Comparison of ENCODE assay signal across 17 cellular contexts in the genomic region with DNA sequence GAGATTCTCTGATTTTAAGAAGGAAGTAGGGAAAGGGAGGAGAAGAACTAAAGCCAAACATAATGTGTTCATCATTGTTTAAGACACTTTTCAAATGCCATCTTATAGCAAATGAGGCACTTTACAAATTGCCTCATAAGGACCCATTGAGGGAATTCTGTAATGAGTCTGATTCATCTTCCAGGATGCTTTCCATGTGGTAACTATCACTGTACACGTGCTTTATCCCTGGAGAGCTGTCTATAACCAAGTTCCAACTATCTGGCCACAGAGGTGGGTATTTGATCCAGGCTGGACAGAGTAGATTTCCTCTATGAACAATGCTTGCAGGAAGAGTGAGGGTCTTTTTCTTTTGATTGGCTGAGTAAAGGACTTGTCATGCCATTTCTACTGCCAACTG.
DNase-seq lines count a peak whose midpoint lies in the region; ATAC-seq and TF ChIP-seq lines count a peak whose summit lies in the region.
"Had no signal": no experiment of that assay in that cellular context is flagged by ENCODE, and none has a peak within 500 bp of the region (broad histone marks: within the 10 kb centered on the region; RNA-seq: fewer than 3 reads in every experiment).

No MANE protein-coding gene starts in this region.

- H3K4me3 ChIP-seq in GM23338 (no peak overlapping the region), fibroblast of mammary gland (ENCODE audit: control insufficient read depth, low read depth, low read length) (no peak overlapping the region), body of pancreas (no peak overlapping the region), heart left ventricle (no peak overlapping the region)
- H3K4me3 ChIP-seq: BLaER1 treated with 17β-estradiol and CSF1 and Interleukin-3, amounts not matched to agents 10 nM and 100 nM; GM12878 had no signal

- H3K9me2 ChIP-seq in GM23338 (ENCODE audit: insufficient read depth) = 0 out of 2 replicates have a peak, but pooled peaks cover 7% of the 10 kb centered on the region

- TF ChIP-seq POLR2A in body of pancreas (IDR thresholded peaks at IDR 0.05) = no peak
- TF ChIP-seq POLR2A in heart left ventricle (IDR thresholded peaks at IDR 0.05) = no peak

- no peaks in the 10 kb centered on the region for H3F3A ChIP-seq in GM23338 (replicated peaks; ENCODE audit: low read depth)

- H3K79me2 ChIP-seq in GM23338 (replicated peaks; ENCODE audit: insufficient read depth) = no peaks in the 10 kb centered on the region

- no peaks in the 10 kb centered on the region for H3K9me3 ChIP-seq in body of pancreas
- H3K9me3 ChIP-seq in heart left ventricle = no peaks in the 10 kb centered on the region
- H3K9me3 ChIP-seq: BLaER1 treated with 17β-estradiol and CSF1 and Interleukin-3, amounts not matched to agents 10 nM and 100 nM had no signal

- H3K4me2 ChIP-seq in GM23338 = no peak overlapping the region
- H3K4me2 ChIP-seq: BLaER1 treated with 17β-estradiol and CSF1 and Interleukin-3, amounts not matched to agents 10 nM and 100 nM had no signal

- H3K27me3 ChIP-seq in GM23338 (ENCODE audit: insufficient read depth) (no peaks in the 10 kb centered on the region), body of pancreas (no peaks in the 10 kb centered on the region), heart left ventricle (no peaks in the 10 kb centered on the region)
- H3K27me3 ChIP-seq: BLaER1 treated with 17β-estradiol and CSF1 and Interleukin-3, amounts not matched to agents 10 nM and 100 nM had no signal

- no peak for TF ChIP-seq CTCF in GM23338 (conservative IDR thresholded peaks at IDR 0.05; ENCODE audit: low read depth in 2 of 2)
- TF ChIP-seq CTCF in fibroblast of mammary gland (conservative IDR thresholded peaks at IDR 0.05; ENCODE audit: control insufficient read depth, insufficient read depth, low read depth, low read length) = no peak
- no peak for TF ChIP-seq CTCF in body of pancreas (IDR thresholded peaks at IDR 0.05)
- no peak for TF ChIP-seq CTCF in heart left ventricle (IDR thresholded peaks at IDR 0.05)
- no peak for TF ChIP-seq CTCF in WTC11 (IDR thresholded peaks at IDR 0.05)

- no peak overlapping the region for H3K27ac Mint-ChIP-seq in GM23338
- H3K27ac Mint-ChIP-seq in WTC11 = no peak overlapping the region
- H3K27ac Mint-ChIP-seq: B cell; CD8-positive, alpha-beta T cell; IgD-negative memory B cell had no signal

- H3K36me3 ChIP-seq in GM23338 (ENCODE audit: insufficient read depth) = no peaks in the 10 kb centered on the region
- H3K36me3 ChIP-seq in body of pancreas (replicated peaks in 1 of 2; ENCODE audit: insufficient read depth in 1 of 2, low read depth in 2 of 2) = no peaks in the 10 kb centered on the region
- no peaks in the 10 kb centered on the region for H3K36me3 ChIP-seq in heart left ventricle
- H3K36me3 ChIP-seq: BLaER1 treated with 17β-estradiol and CSF1 and Interleukin-3, amounts not matched to agents 10 nM and 100 nM had no signal

- DNase-seq in GM04504 (ENCODE audit: low read depth) (peak; percentile 2), GM23338 (ENCODE audit: low spot score) (no peak), fibroblast of mammary gland (ENCODE audit: low read depth) (peak; percentile 57), sciatic nerve (ENCODE audit: low spot score) (no peak), body of pancreas (no peak), heart left ventricle (no peak), WTC11 (ENCODE audit: low spot score) (no peak)
- no peak for DNase-seq in stimulated activated naive CD4-positive, alpha-beta T cell treated with Interleukin-2 at 50 U/mL for 16 hours (lab: John Stamatoyannopoulos, UW)
- DNase-seq: Calu3; CD8-positive, alpha-beta T cell; DMS79 treated with DMSO at 0.1 percent for 48 hours; GF-D8; HCEC 1CT had no signal

- H3K9me3 Mint-ChIP-seq in GM23338 (no peaks in the 10 kb centered on the region), WTC11 (no peaks in the 10 kb centered on the region)
- H3K9me3 Mint-ChIP-seq: CD8-positive, alpha-beta T cell; IgD-negative memory B cell had no signal

- no peak overlapping the region for H3K27ac ChIP-seq in GM23338 (ENCODE audit: low read depth)
- no peak overlapping the region for H3K27ac ChIP-seq in body of pancreas
- H3K27ac ChIP-seq in heart left ventricle = no peak overlapping the region
- H3K27ac ChIP-seq: BLaER1 treated with 17β-estradiol and CSF1 and Interleukin-3, amounts not matched to agents 10 nM and 100 nM had no signal

- no peaks in the 10 kb centered on the region for H4K20me1 ChIP-seq in GM23338 (replicated peaks; ENCODE audit: insufficient read depth)
- H4K20me1 ChIP-seq: BLaER1 treated with 17β-estradiol and CSF1 and Interleukin-3, amounts not matched to agents 10 nM and 100 nM had no signal

- H3K36me3 Mint-ChIP-seq in GM23338 (ENCODE audit: low read depth) (no peaks in the 10 kb centered on the region), WTC11 (no peaks in the 10 kb centered on the region)
- H3K36me3 Mint-ChIP-seq: CD8-positive, alpha-beta T cell; IgD-negative memory B cell had no signal

- H2AFZ ChIP-seq in GM23338 = peak overlapping the region; percentile 7; the same call in 1 of the 2 replicates

- ATAC-seq in GM23338 (no peak), sciatic nerve (peak; percentile 89), body of pancreas (no peak), heart left ventricle (no peak), WTC11 (no peak)
- ATAC-seq: CD8-positive, alpha-beta T cell; GM12878 had no signal

- CTCF ChIA-PET in WTC11 (lab: Charles Lee) = no interaction called here

- intact Hi-C loops in sciatic nerve (cut with DNase I) = no loop called here
- intact Hi-C loops in body of pancreas (cut with DNase I) = no loop called here
- intact Hi-C loops in heart left ventricle (cut with DNase I) = no loop called here

- H3K4me3 Mint-ChIP-seq in GM23338 = no peak overlapping the region
- H3K4me3 Mint-ChIP-seq in WTC11 = no peak overlapping the region
- H3K4me3 Mint-ChIP-seq: B cell; CD8-positive, alpha-beta T cell; IgD-negative memory B cell had no signal

- WGBS in body of pancreas, 2 donors = 29 to 48% methylated on average over 1 of the region's 1 CpG
- WGBS in heart left ventricle, 4 donors = 47 to 60% (median 58%) methylated on average over 1 of the region's 1 CpG

- peaks cover 6% of the 10 kb centered on the region; the same call in 1 of the 2 replicates for H3K4me1 ChIP-seq in GM23338 (ENCODE audit: insufficient read depth)
- no peaks in the 10 kb centered on the region for H3K4me1 ChIP-seq in body of pancreas
- H3K4me1 ChIP-seq in heart left ventricle = no peaks in the 10 kb centered on the region

- H3K4me1 Mint-ChIP-seq in GM23338 (peaks cover 13% of the 10 kb centered on the region), WTC11 (peaks cover 14% of the 10 kb centered on the region)
- H3K4me1 Mint-ChIP-seq: B cell, IgD-negative memory B cell had no signal

- POLR2A ChIA-PET in WTC11 (lab: Charles Lee) = no interaction called here

- H3K27me3 Mint-ChIP-seq in GM23338 (ENCODE audit: insufficient read depth, low read depth, poor library complexity) (no peaks in the 10 kb centered on the region), WTC11 (ENCODE audit: low read depth) (no peaks in the 10 kb centered on the region)

TF ChIP-seq in GM23338, 12 proteins besides CTCF, POLR2A, EP300 and RAD21:
- no peak for TF ChIP-seq EZH2 (IDR thresholded peaks at IDR 0.05; ENCODE audit: low read depth, unreplicated experiment)
- TF ChIP-seq STAT1 (IDR thresholded peaks at IDR 0.05; ENCODE audit: unreplicated experiment) = no peak
- no peak for TF ChIP-seq ZNF114 (CRISPR knock-in tag; IDR thresholded peaks at IDR 0.05)
- no peak for TF ChIP-seq POLR2AphosphoS5 (IDR thresholded peaks at IDR 0.05; ENCODE audit: low read depth)
- no peak for TF ChIP-seq NANOG (IDR thresholded peaks at IDR 0.05; ENCODE audit: borderline replicate concordance)
- TF ChIP-seq JUNB (IDR thresholded peaks at IDR 0.05; ENCODE audit: unreplicated experiment) = no peak
- no peak for TF ChIP-seq ZNF331 (CRISPR knock-in tag; IDR thresholded peaks at IDR 0.05; ENCODE audit: low read depth)

TF ChIP-seq in WTC11, 78 proteins besides CTCF, POLR2A, EP300 and RAD21:
- no peak for TF ChIP-seq OVOL2 (CRISPR knock-in tag; IDR thresholded peaks at IDR 0.05; ENCODE audit: borderline replicate concordance)
- no peak for TF ChIP-seq RORB (CRISPR knock-in tag; IDR thresholded peaks at IDR 0.05)
- no peak for TF ChIP-seq SMAD4 (CRISPR knock-in tag; IDR thresholded peaks at IDR 0.05)
- TF ChIP-seq, protein P1, sequence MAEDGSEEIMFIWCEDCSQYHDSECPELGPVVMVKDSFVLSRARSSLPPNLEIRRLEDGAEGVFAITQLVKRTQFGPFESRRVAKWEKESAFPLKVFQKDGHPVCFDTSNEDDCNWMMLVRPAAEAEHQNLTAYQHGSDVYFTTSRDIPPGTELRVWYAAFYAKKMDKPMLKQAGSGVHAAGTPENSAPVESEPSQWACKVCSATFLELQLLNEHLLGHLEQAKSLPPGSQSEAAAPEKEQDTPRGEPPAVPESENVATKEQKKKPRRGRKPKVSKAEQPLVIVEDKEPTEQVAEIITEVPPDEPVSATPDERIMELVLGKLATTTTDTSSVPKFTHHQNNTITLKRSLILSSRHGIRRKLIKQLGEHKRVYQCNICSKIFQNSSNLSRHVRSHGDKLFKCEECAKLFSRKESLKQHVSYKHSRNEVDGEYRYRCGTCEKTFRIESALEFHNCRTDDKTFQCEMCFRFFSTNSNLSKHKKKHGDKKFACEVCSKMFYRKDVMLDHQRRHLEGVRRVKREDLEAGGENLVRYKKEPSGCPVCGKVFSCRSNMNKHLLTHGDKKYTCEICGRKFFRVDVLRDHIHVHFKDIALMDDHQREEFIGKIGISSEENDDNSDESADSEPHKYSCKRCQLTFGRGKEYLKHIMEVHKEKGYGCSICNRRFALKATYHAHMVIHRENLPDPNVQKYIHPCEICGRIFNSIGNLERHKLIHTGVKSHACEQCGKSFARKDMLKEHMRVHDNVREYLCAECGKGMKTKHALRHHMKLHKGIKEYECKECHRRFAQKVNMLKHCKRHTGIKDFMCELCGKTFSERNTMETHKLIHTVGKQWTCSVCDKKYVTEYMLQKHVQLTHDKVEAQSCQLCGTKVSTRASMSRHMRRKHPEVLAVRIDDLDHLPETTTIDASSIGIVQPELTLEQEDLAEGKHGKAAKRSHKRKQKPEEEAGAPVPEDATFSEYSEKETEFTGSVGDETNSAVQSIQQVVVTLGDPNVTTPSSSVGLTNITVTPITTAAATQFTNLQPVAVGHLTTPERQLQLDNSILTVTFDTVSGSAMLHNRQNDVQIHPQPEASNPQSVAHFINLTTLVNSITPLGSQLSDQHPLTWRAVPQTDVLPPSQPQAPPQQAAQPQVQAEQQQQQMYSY (CRISPR knock-in tag; IDR thresholded peaks at IDR 0.05) = no peak
- TF ChIP-seq PRRX2 (CRISPR knock-in tag; IDR thresholded peaks at IDR 0.05) = no peak
- TF ChIP-seq TEAD4 (CRISPR knock-in tag; IDR thresholded peaks at IDR 0.05) = no peak
- no peak for TF ChIP-seq NFYB (CRISPR knock-in tag; conservative IDR thresholded peaks at IDR 0.05; ENCODE audit: low read depth)
- TF ChIP-seq SP1 (CRISPR knock-in tag; conservative IDR thresholded peaks at IDR 0.05) = no peak

Comparison
In these comparisons a context has a peak if more than half of its experiments do, and no peak if none do; other contexts are left out.
1. DNase-seq: peak in GM04504 (single experiment) and fibroblast of mammary gland (single experiment); none in GM23338 (single experiment), sciatic nerve (single experiment), body of pancreas (0 of 4), stimulated activated naive CD4-positive, alpha-beta T cell treated with Interleukin-2 at 50 U/mL for 16 hours (single experiment), heart left ventricle (0 of 5) and WTC11 (single experiment).